In the genomic region with DNA sequence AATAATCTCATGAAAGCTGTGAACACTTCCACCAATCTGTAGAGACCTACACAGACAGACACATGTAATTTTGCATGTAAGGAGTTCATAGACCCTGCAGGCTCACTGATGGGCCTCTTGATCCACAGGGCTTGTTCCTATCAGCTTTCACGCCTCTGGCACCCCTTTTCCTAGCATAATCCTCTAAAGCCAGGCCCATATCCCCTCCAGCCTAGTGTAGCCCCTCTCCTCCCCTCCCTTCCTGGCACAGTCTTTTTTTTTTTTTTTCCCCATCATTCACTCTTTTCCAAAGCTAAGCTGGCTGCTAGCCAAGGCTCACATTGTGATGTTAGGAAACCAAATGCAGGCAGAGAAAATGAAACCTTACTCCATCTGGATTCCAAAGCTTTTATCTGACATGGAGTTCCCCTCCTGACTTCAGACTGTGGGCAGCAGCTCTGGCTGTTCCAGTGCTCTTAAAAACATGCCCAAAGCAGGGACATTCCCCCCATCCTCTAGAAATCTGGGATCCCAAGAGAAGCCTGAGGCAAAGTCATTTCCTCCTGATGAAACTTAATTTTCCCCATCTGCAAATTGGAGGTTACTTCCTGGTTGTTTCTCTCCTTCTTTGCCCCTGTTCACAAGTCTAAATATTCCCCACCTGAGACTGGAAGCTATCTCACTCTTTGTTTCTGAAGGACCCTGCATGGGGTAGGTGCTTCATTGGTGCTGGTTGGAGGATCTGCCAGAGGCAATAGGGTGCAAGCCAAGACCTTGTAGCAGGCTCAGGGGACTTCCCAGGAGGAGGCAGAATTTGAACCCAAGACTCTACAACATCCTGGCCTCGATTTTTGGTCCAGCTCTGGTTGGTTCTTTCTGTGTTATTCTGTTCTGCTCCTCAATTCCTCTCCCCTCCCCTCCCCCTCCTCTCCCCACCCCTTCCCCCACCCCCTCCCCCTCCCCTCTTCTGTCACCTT, we compare ENCODE assay signal across 8 cellular contexts. TPM values are rescaled to one million over a fixed set of nuclear protein-coding genes. Genes with fewer than 3 reads are reported as not detected.
DNase-seq lines count a peak whose midpoint lies in the region; ATAC-seq, FAIRE-seq and TF ChIP-seq lines count a peak whose summit lies in the region.
"Had no signal": no experiment of that assay in that cellular context is flagged by ENCODE, and none has a peak within 500 bp of the region (broad histone marks: within the 10 kb centered on the region; RNA-seq: fewer than 3 reads in every experiment).

No MANE protein-coding gene starts in this region.

- no peaks in the 10 kb centered on the region for H3K9me3 Mint-ChIP-seq in chondrocyte (ENCODE audit: low read depth)

- no peaks in the 10 kb centered on the region for H3K27me3 Mint-ChIP-seq in chondrocyte (ENCODE audit: low read depth)

- no peaks in the 10 kb centered on the region for H3K27me3 ChIP-seq in osteoblast (ENCODE audit: insufficient read depth, low read length)

- no peak for ATAC-seq in GM21619 (IDR thresholded peaks at IDR 0.05; ENCODE audit: unreplicated experiment)

- H3K4me1 Mint-ChIP-seq in chondrocyte (ENCODE audit: low read depth), result peaks cover 28% of the 10 kb centered on the region

- no peak for TF ChIP-seq POLR2A in GM12891 (IDR thresholded peaks at IDR 0.05; ENCODE audit: low read depth, low read length)

- peak; percentile 64 for DNase-seq in EL
- DNase-seq in NCI-H2107 (lab: John Stamatoyannopoulos, UW), result peak; percentile 60
- DNase-seq in chondrocyte (ENCODE audit: low spot score), result no peak
- DNase-seq in osteoblast (ENCODE audit: insufficient read length, low spot score, missing footprints), result peak; percentile 84
- DNase-seq in GM12891 (ENCODE audit: insufficient read length, low spot score), result no peak
- no peak for DNase-seq in mesenteric fat pad (ENCODE audit: low spot score)

- H2AFZ ChIP-seq in osteoblast (ENCODE audit: low read length), result peak overlapping the region; percentile 74

- H3K4me1 ChIP-seq in osteoblast (ENCODE audit: insufficient read depth, low read length), result peaks cover 19% of the 10 kb centered on the region

- no peaks in the 10 kb centered on the region for H3K36me3 Mint-ChIP-seq in chondrocyte (ENCODE audit: low read depth)

- no peaks in the 10 kb centered on the region for H4K20me1 ChIP-seq in osteoblast (ENCODE audit: insufficient read depth, low read length)

- H3K27ac Mint-ChIP-seq in chondrocyte (ENCODE audit: unreplicated experiment), result peak overlapping the region; percentile 87

- TF ChIP-seq CTCF in chondrocyte (IDR thresholded peaks at IDR 0.05) (no peak), osteoblast (IDR thresholded peaks at IDR 0.05; ENCODE audit: extremely low read depth, low read depth, low read length) (no peak)

- peak overlapping the region; percentile 28 for H3K4me2 ChIP-seq in osteoblast (ENCODE audit: insufficient read depth, low read length)

- no peaks in the 10 kb centered on the region for H3K79me2 ChIP-seq in osteoblast (ENCODE audit: insufficient read depth, low read length)

- H3K4me3 Mint-ChIP-seq in chondrocyte (ENCODE audit: unreplicated experiment), result no peak overlapping the region

- H3K9me3 ChIP-seq in osteoblast (ENCODE audit: low read depth, low read length), result no peaks in the 10 kb centered on the region

- no peak for FAIRE-seq in GM12891 (lab: Jason Lieb, UNC)

- peak overlapping the region; percentile 1 for H3K27ac ChIP-seq in osteoblast (ENCODE audit: low read depth, low read length)

- no peak overlapping the region for H3K4me3 ChIP-seq in osteoblast (ENCODE audit: insufficient read depth, low read length)

- H3K36me3 ChIP-seq in osteoblast (ENCODE audit: insufficient read depth, low read length), result no peaks in the 10 kb centered on the region

TF ChIP-seq in GM12891, 5 proteins besides CTCF, POLR2A, EP300 and RAD21:
- no peak for TF ChIP-seq POU2F2 (IDR thresholded peaks at IDR 0.05; ENCODE audit: low read depth, low read length)
- TF ChIP-seq PAX5 (IDR thresholded peaks at IDR 0.05; ENCODE audit: insufficient read depth, low read length, severe bottlenecking), result no peak
- no peak for TF ChIP-seq POLR2AphosphoS5 (IDR thresholded peaks at IDR 0.05; ENCODE audit: low read depth, low read length)

RNA-seq across cellular contexts. Expression of gene CCL5, which starts 9.9 kb away (rescaled TPM):
- total RNA-seq in chondrocyte (not detected in 3 replicates), osteoblast (under 0.01 and 0.36 TPM in 2 replicates), mesenteric fat pad (4.0 TPM)
- polyA plus RNA-seq in GM12891 (2012; ENCODE audit: low read depth, missing spikeins), result 60.0 TPM
- total RNA-seq: kidney epithelial cell had no signal

RNA-seq across cellular contexts. Expression of gene HEATR9, which starts 21.4 kb away (rescaled TPM):
- not detected in 3 replicates for total RNA-seq in chondrocyte
- total RNA-seq in osteoblast, result not detected in 2 replicates
- not detected for polyA plus RNA-seq in GM12891 (2012; ENCODE audit: low read depth, missing spikeins)
- not detected for total RNA-seq in mesenteric fat pad
- total RNA-seq: kidney epithelial cell had no signal

RNA-seq across cellular contexts. Expression of gene RDM1, which starts 40.5 kb away (rescaled TPM):
- total RNA-seq in chondrocyte (0.35 TPM in 1 of 3 replicates, not detected in the others), osteoblast (0.29 and 0.36 TPM in 2 replicates), mesenteric fat pad (not detected)
- 9.0 TPM for polyA plus RNA-seq in GM12891 (2012; ENCODE audit: low read depth, missing spikeins)
- total RNA-seq: kidney epithelial cell had no signal

RNA-seq across cellular contexts. Expression of gene LYZL6, which starts 53.4 kb away (rescaled TPM):
- total RNA-seq in chondrocyte (not detected in 3 replicates), osteoblast (not detected in 2 replicates), mesenteric fat pad (not detected)
- polyA plus RNA-seq in GM12891 (2012; ENCODE audit: low read depth, missing spikeins), result not detected
- total RNA-seq: kidney epithelial cell had no signal

Comparison
In these comparisons a context has a peak if more than half of its experiments do, and no peak if none do; other contexts are left out.
1. DNase-seq: peak in EL (single experiment), NCI-H2107 (single experiment) and osteoblast (single experiment); none in chondrocyte (single experiment), GM12891 (single experiment) and mesenteric fat pad (single experiment).